ENCODE assay signal across 1 cellular context in the genomic region with DNA sequence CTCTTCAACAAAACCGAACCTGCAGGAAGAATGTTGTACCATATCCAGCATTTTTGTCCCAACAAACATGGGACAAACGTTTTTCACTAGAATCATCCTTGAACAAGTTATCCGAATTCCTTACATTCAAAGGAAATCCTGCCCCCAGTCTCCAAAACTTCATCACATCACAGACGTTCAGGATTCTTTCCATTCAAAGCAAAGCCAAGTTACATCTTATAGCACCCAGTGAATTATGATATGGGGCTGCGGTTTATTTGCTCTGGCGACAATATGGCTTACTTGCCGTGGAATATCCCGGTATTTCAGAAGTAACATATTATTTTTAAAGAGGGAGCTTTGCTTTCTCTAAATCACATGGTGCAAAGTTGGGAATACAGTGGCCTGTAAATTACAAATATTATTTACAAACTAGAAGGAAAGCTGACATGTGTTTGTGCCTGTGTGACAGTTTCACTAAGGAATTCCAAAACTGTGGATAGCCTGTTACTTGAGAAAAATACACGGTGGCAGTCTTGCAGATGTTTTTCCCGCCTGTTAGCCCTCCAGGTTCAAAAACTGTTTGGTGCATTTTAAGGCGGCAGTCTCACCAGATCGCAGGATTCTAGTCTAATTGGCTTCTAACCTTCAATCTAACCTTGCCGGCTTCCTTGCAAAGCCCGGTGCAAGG.
TF ChIP-seq lines count a peak whose summit lies in the region.

No MANE protein-coding gene starts in this region.

TF ChIP-seq in K562, 482 proteins besides CTCF, POLR2A, EP300 and RAD21 (continued from another document):
- TF ChIP-seq XRCC5 (IDR thresholded peaks at IDR 0.05; ENCODE audit: low read depth, low read length) (0 out of 2 replicates have a peak, but pooled peaks have one; percentile 1), ZNF79 (CRISPR knock-in tag; IDR thresholded peaks at IDR 0.05; ENCODE audit: low read depth) (no peak), ZFPM2 (CRISPR knock-in tag; IDR thresholded peaks at IDR 0.05) (no peak), DACH1 (IDR thresholded peaks at IDR 0.05; ENCODE audit: partially characterized antibody) (no peak), ZNF766 (CRISPR knock-in tag; conservative IDR thresholded peaks at IDR 0.05) (peak; percentile 42; the same call in 1 of the 2 replicates)
- TF ChIP-seq, protein P1, sequence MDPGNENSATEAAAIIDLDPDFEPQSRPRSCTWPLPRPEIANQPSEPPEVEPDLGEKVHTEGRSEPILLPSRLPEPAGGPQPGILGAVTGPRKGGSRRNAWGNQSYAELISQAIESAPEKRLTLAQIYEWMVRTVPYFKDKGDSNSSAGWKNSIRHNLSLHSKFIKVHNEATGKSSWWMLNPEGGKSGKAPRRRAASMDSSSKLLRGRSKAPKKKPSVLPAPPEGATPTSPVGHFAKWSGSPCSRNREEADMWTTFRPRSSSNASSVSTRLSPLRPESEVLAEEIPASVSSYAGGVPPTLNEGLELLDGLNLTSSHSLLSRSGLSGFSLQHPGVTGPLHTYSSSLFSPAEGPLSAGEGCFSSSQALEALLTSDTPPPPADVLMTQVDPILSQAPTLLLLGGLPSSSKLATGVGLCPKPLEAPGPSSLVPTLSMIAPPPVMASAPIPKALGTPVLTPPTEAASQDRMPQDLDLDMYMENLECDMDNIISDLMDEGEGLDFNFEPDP (CRISPR knock-in tag; IDR thresholded peaks at IDR 0.05), result no peak
- TF ChIP-seq, protein P2, sequence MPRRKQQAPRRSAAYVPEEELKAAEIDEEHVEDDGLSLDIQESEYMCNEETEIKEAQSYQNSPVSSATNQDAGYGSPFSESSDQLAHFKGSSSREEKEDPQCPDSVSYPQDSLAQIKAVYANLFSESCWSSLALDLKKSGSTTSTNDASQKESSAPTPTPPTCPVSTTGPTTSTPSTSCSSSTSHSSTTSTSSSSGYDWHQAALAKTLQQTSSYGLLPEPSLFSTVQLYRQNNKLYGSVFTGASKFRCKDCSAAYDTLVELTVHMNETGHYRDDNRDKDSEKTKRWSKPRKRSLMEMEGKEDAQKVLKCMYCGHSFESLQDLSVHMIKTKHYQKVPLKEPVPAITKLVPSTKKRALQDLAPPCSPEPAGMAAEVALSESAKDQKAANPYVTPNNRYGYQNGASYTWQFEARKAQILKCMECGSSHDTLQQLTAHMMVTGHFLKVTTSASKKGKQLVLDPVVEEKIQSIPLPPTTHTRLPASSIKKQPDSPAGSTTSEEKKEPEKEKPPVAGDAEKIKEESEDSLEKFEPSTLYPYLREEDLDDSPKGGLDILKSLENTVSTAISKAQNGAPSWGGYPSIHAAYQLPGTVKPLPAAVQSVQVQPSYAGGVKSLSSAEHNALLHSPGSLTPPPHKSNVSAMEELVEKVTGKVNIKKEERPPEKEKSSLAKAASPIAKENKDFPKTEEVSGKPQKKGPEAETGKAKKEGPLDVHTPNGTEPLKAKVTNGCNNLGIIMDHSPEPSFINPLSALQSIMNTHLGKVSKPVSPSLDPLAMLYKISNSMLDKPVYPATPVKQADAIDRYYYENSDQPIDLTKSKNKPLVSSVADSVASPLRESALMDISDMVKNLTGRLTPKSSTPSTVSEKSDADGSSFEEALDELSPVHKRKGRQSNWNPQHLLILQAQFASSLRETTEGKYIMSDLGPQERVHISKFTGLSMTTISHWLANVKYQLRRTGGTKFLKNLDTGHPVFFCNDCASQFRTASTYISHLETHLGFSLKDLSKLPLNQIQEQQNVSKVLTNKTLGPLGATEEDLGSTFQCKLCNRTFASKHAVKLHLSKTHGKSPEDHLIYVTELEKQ (CRISPR knock-in tag; IDR thresholded peaks at IDR 0.05), result no peak
- TF ChIP-seq, protein P3, sequence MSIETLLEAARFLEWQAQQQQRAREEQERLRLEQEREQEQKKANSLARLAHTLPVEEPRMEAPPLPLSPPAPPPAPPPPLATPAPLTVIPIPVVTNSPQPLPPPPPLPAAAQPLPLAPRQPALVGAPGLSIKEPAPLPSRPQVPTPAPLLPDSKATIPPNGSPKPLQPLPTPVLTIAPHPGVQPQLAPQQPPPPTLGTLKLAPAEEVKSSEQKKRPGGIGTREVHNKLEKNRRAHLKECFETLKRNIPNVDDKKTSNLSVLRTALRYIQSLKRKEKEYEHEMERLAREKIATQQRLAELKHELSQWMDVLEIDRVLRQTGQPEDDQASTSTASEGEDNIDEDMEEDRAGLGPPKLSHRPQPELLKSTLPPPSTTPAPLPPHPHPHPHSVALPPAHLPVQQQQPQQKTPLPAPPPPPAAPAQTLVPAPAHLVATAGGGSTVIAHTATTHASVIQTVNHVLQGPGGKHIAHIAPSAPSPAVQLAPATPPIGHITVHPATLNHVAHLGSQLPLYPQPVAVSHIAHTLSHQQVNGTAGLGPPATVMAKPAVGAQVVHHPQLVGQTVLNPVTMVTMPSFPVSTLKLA (conservative IDR thresholded peaks at IDR 0.05), result no peak
